Comparison of ENCODE assay signal across 16 cellular contexts in genomic region chr13:94272038-94272437, GRCh38.
"Had no signal": no experiment of that assay in that cellular context is flagged by ENCODE, and none has a peak within 500 bp of the region (broad histone marks: within the 10 kb centered on the region; RNA-seq: fewer than 3 reads in every experiment).

No MANE protein-coding gene starts in this region.

- H3K4me3 ChIP-seq: dorsolateral prefrontal cortex, esophagus squamous epithelium, right lobe of liver, thoracic aorta, vagina had no signal

- DNase-seq: activated CD4-positive, alpha-beta T cell treated with anti-CD3 and anti-CD28 coated beads for 1 hour; activated CD4-positive, alpha-beta T cell treated with anti-CD3 and anti-CD28 coated beads, Interleukin-2, amount 50 U/mL, for 1 hour; activated CD8-positive, alpha-beta T cell treated with anti-CD3 and anti-CD28 coated beads, Interleukin-2, amount 10 ng/mL, durations not matched to agents 7 days and 5 days; activated gamma-delta T cell treated with Interleukin-2 at 50 U/mL for 16 hours; central memory CD4-positive, alpha-beta T cell; dorsolateral prefrontal cortex; effector memory CD8-positive, alpha-beta T cell; esophagus squamous epithelium; left ventricle myocardium superior; right lobe of liver; small intestine; T-helper 9 cell had no signal

- H3K36me3 ChIP-seq: esophagus squamous epithelium, right lobe of liver, thoracic aorta, vagina had no signal

- H3K9me3 ChIP-seq: esophagus squamous epithelium, right lobe of liver, thoracic aorta, vagina had no signal

- H3K27ac ChIP-seq: dorsolateral prefrontal cortex, esophagus squamous epithelium, foreskin keratinocyte, right lobe of liver, thoracic aorta, vagina had no signal

- ATAC-seq: activated CD8-positive, alpha-beta T cell treated with anti-CD3 and anti-CD28 coated beads, Interleukin-2, amount 10 ng/mL, durations not matched to agents 7 days and 5 days; effector memory CD8-positive, alpha-beta T cell; foreskin keratinocyte; left ventricle myocardium superior; stimulated activated memory B cell treated with anti-CD40 and anti-IgM and Interleukin-4, amounts not matched to agents 10 μg/mL and 1 μg/mL and 100 μg/mL, for 72 hours had no signal

- H3K27me3 ChIP-seq: dorsolateral prefrontal cortex, esophagus squamous epithelium, foreskin keratinocyte, right lobe of liver, vagina had no signal

- H3K4me1 ChIP-seq: esophagus squamous epithelium, foreskin keratinocyte, vagina had no signal
